Comparison of ENCODE assay signal across 22 cellular contexts in genomic region chr1:185574139-185574835, GRCh38.
DNase-seq lines count a peak whose midpoint lies in the region; ATAC-seq and TF ChIP-seq lines count a peak whose summit lies in the region.
"Had no signal": no experiment of that assay in that cellular context is flagged by ENCODE, and none has a peak within 500 bp of the region (broad histone marks: within the 10 kb centered on the region; RNA-seq: fewer than 3 reads in every experiment).

No MANE protein-coding gene starts in this region.

- H3K27ac ChIP-seq in duodenal mucosa (ENCODE audit: low read depth, low read length), result peak overlapping the region; percentile 2
- H3K27ac ChIP-seq: colonic mucosa, KMS-11, thoracic aorta had no signal

- H3K36me3 ChIP-seq in duodenal mucosa (ENCODE audit: control insufficient read depth in 1 of 2, insufficient read depth in 2 of 2, low read length in 2 of 2), result no peaks in the 10 kb centered on the region
- H3K36me3 ChIP-seq: colonic mucosa, thoracic aorta had no signal

- H3K9me3 Mint-ChIP-seq in activated naive CD8-positive, alpha-beta T cell treated with anti-CD3 and anti-CD28 coated beads, Interleukin-2, amount 50 U/mL, for 24 hours, result peaks cover 26% of the 10 kb centered on the region

- H3K4me3 Mint-ChIP-seq in activated naive CD8-positive, alpha-beta T cell treated with anti-CD3 and anti-CD28 coated beads, Interleukin-2, amount 50 U/mL, for 24 hours, result no peak overlapping the region
- H3K4me3 Mint-ChIP-seq: activated CD4-positive, alpha-beta T cell treated with anti-CD3 and anti-CD28 coated beads for 36 hours; activated naive CD8-positive, alpha-beta T cell treated with anti-CD3 and anti-CD28 coated beads, Interleukin-2, amount 10 ng/mL, durations not matched to agents 7 days and 5 days; brain; CD4-positive, alpha-beta T cell; naive thymus-derived CD8-positive, alpha-beta T cell; stimulated activated memory B cell treated with anti-CD40 and anti-IgM and Interleukin-4, amounts not matched to agents 10 μg/mL and 1 μg/mL and 100 μg/mL, for 72 hours had no signal

- ATAC-seq in HG03354 (IDR thresholded peaks at IDR 0.05; ENCODE audit: poor library complexity, severe bottlenecking, unreplicated experiment) (peak; percentile 61), left lobe of liver (peak; percentile 37), HG03025 (IDR thresholded peaks at IDR 0.05; ENCODE audit: low FRiP score, unreplicated experiment) (no peak), SK-N-SH treated with all-trans-retinoic acid at 6 μM for 48 hours (no peak)
- no peak for ATAC-seq in activated naive CD8-positive, alpha-beta T cell treated with anti-CD3 and anti-CD28 coated beads, Interleukin-2, amount 50 U/mL, for 24 hours
- ATAC-seq: activated CD4-positive, alpha-beta T cell treated with anti-CD3 and anti-CD28 coated beads for 36 hours; naive thymus-derived CD8-positive, alpha-beta T cell; stimulated activated memory B cell treated with anti-CD40 and anti-IgM and Interleukin-4, amounts not matched to agents 10 μg/mL and 1 μg/mL and 100 μg/mL, for 72 hours had no signal

- H3K36me3 Mint-ChIP-seq in activated naive CD8-positive, alpha-beta T cell treated with anti-CD3 and anti-CD28 coated beads, Interleukin-2, amount 50 U/mL, for 24 hours (ENCODE audit: low read depth), result peaks cover 6% of the 10 kb centered on the region
- H3K36me3 Mint-ChIP-seq: brain had no signal

- H3K4me3 ChIP-seq in duodenal mucosa (ENCODE audit: low read depth in 1 of 2, low read length in 2 of 2), result no peak overlapping the region
- H3K4me3 ChIP-seq: colonic mucosa, thoracic aorta had no signal

- no peaks in the 10 kb centered on the region for H3K27me3 ChIP-seq in duodenal mucosa (ENCODE audit: control insufficient read depth in 1 of 2, insufficient read depth in 2 of 2, low read length in 2 of 2)
- H3K27me3 ChIP-seq: colonic mucosa had no signal

- no peak overlapping the region for H3K9ac ChIP-seq in duodenal mucosa (ENCODE audit: low read depth in 1 of 2, low read length in 2 of 2)
- H3K9ac ChIP-seq: KMS-11 had no signal

- H3K4me1 Mint-ChIP-seq in activated naive CD8-positive, alpha-beta T cell treated with anti-CD3 and anti-CD28 coated beads, Interleukin-2, amount 50 U/mL, for 24 hours, result peaks cover 12% of the 10 kb centered on the region
- H3K4me1 Mint-ChIP-seq: brain had no signal

- H3K4me1 ChIP-seq in duodenal mucosa (ENCODE audit: control insufficient read depth in 1 of 2, insufficient read depth in 2 of 2, low read length in 2 of 2), result peaks cover 3 to 24% of the 10 kb centered on the region in 2 donors
- H3K4me1 ChIP-seq: colonic mucosa had no signal

- H3K27me3 Mint-ChIP-seq in activated naive CD8-positive, alpha-beta T cell treated with anti-CD3 and anti-CD28 coated beads, Interleukin-2, amount 50 U/mL, for 24 hours, result no peaks in the 10 kb centered on the region
- H3K27me3 Mint-ChIP-seq: activated CD4-positive, alpha-beta T cell treated with anti-CD3 and anti-CD28 coated beads for 36 hours; activated naive CD8-positive, alpha-beta T cell treated with anti-CD3 and anti-CD28 coated beads, Interleukin-2, amount 10 ng/mL, durations not matched to agents 7 days and 5 days; brain; CD4-positive, alpha-beta T cell; naive thymus-derived CD8-positive, alpha-beta T cell; stimulated activated memory B cell treated with anti-CD40 and anti-IgM and Interleukin-4, amounts not matched to agents 10 μg/mL and 1 μg/mL and 100 μg/mL, for 72 hours had no signal

- H3K27ac Mint-ChIP-seq in activated naive CD8-positive, alpha-beta T cell treated with anti-CD3 and anti-CD28 coated beads, Interleukin-2, amount 50 U/mL, for 24 hours, result no peak overlapping the region
- H3K27ac Mint-ChIP-seq: activated CD4-positive, alpha-beta T cell treated with anti-CD3 and anti-CD28 coated beads for 36 hours; activated naive CD8-positive, alpha-beta T cell treated with anti-CD3 and anti-CD28 coated beads, Interleukin-2, amount 10 ng/mL, durations not matched to agents 7 days and 5 days; brain; CD4-positive, alpha-beta T cell; stimulated activated memory B cell treated with anti-CD40 and anti-IgM and Interleukin-4, amounts not matched to agents 10 μg/mL and 1 μg/mL and 100 μg/mL, for 72 hours had no signal

- DNase-seq in AG20443 (ENCODE audit: low spot score) (peak; percentile 34), left lobe of liver (ENCODE audit: low spot score) (no peak), NCI-H774 (lab: John Stamatoyannopoulos, UW) (no peak)
- DNase-seq in activated naive CD8-positive, alpha-beta T cell treated with anti-CD3 and anti-CD28 coated beads, Interleukin-2, amount 50 U/mL, for 24 hours, result no peak
- DNase-seq: activated CD4-positive, alpha-beta T cell treated with anti-CD3 and anti-CD28 coated beads for 36 hours; activated naive CD8-positive, alpha-beta T cell treated with anti-CD3 and anti-CD28 coated beads, Interleukin-2, amount 10 ng/mL, durations not matched to agents 7 days and 5 days; CD4-positive, alpha-beta T cell; colonic mucosa; DMS53; H7; naive thymus-derived CD8-positive, alpha-beta T cell; NCI-H1930; NCI-H446; T-helper 9 cell had no signal

- peaks cover 4 to 8% of the 10 kb centered on the region in 2 donors for H3K9me3 ChIP-seq in duodenal mucosa (ENCODE audit: control insufficient read depth in 1 of 2, low read length in 2 of 2)
- H3K9me3 ChIP-seq: colonic mucosa had no signal

TF ChIP-seq in SK-N-SH treated with all-trans-retinoic acid at 6 μM for 48 hours, 23 proteins besides CTCF, POLR2A, EP300 and RAD21:
- TF ChIP-seq ZFP3 (CRISPR knock-in tag; IDR thresholded peaks at IDR 0.05) (no peak), RARB (CRISPR knock-in tag; IDR thresholded peaks at IDR 0.05) (no peak), ZFP30 (CRISPR knock-in tag; IDR thresholded peaks at IDR 0.05) (no peak), CSDC2 (CRISPR knock-in tag; IDR thresholded peaks at IDR 0.05) (no peak), ZNF70 (CRISPR knock-in tag; IDR thresholded peaks at IDR 0.05) (no peak), ARNTL (CRISPR knock-in tag; IDR thresholded peaks at IDR 0.05; ENCODE audit: borderline replicate concordance, low read depth) (no peak)

Comparison
In these comparisons a context has a peak if more than half of its experiments do, and no peak if none do; other contexts are left out.
1. ATAC-seq: peak in HG03354 (single experiment) and left lobe of liver (single experiment); none in HG03025 (single experiment), SK-N-SH treated with all-trans-retinoic acid at 6 μM for 48 hours (single experiment) and activated naive CD8-positive, alpha-beta T cell treated with anti-CD3 and anti-CD28 coated beads, Interleukin-2, amount 50 U/mL, for 24 hours (single experiment).